In genomic region chr6:34726055-34726454, GRCh38 we compare ENCODE assay signal across 3 cellular contexts.
TF ChIP-seq lines count a peak whose summit lies in the region.

No MANE protein-coding gene starts in this region.

TF ChIP-seq in HepG2, 621 proteins besides CTCF, POLR2A, EP300 and RAD21:
- TF ChIP-seq ZNF44 (CRISPR knock-in tag; IDR thresholded peaks at IDR 0.05): peak; percentile 61; the same call in 1 of the 2 replicates
- TF ChIP-seq ZNF251 (CRISPR knock-in tag; IDR thresholded peaks at IDR 0.05): no peak
- TF ChIP-seq ZNF652 (CRISPR knock-in tag; IDR thresholded peaks at IDR 0.05; ENCODE audit: borderline replicate concordance, low read depth): 0 out of 2 replicates have a peak, but pooled peaks have one; percentile 13
- TF ChIP-seq, protein P1, sequence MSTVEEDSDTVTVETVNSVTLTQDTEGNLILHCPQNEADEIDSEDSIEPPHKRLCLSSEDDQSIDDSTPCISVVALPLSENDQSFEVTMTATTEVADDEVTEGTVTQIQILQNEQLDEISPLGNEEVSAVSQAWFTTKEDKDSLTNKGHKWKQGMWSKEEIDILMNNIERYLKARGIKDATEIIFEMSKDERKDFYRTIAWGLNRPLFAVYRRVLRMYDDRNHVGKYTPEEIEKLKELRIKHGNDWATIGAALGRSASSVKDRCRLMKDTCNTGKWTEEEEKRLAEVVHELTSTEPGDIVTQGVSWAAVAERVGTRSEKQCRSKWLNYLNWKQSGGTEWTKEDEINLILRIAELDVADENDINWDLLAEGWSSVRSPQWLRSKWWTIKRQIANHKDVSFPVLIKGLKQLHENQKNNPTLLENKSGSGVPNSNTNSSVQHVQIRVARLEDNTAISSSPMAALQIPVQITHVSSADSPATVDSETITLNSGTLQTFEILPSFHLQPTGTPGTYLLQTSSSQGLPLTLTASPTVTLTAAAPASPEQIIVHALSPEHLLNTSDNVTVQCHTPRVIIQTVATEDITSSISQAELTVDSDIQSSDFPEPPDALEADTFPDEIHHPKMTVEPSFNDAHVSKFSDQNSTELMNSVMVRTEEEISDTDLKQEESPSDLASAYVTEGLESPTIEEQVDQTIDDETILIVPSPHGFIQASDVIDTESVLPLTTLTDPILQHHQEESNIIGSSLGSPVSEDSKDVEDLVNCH (CRISPR knock-in tag; IDR thresholded peaks at IDR 0.05): no peak

TF ChIP-seq in HEK293, 187 proteins besides CTCF, POLR2A, EP300 and RAD21:
- TF ChIP-seq ZNF341 (tag by site-specific recombination; IDR thresholded peaks at IDR 0.05; ENCODE audit: low read depth) (no peak), ZIC2 (tag by site-specific recombination; IDR thresholded peaks at IDR 0.05) (peak; percentile 39; the same call in 1 of the 2 replicates)
TF ChIP-seq in HEK293: peak in this region for 1.

TF ChIP-seq in K562, 482 proteins besides CTCF, POLR2A, EP300 and RAD21 (continues in another document):
- TF ChIP-seq ELF2 (CRISPR knock-in tag; IDR thresholded peaks at IDR 0.05): no peak
- no peak for TF ChIP-seq LARP7 (IDR thresholded peaks at IDR 0.05)
- TF ChIP-seq FOXJ3 (CRISPR knock-in tag; IDR thresholded peaks at IDR 0.05): no peak
- TF ChIP-seq, protein P2, sequence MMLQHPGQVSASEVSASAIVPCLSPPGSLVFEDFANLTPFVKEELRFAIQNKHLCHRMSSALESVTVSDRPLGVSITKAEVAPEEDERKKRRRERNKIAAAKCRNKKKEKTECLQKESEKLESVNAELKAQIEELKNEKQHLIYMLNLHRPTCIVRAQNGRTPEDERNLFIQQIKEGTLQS (IDR thresholded peaks at IDR 0.05): peak; percentile 41
- TF ChIP-seq, protein P2 (CRISPR knock-in tag; conservative IDR thresholded peaks at IDR 0.05): no peak
- TF ChIP-seq ELF4 (CRISPR knock-in tag; IDR thresholded peaks at IDR 0.05): no peak
- TF ChIP-seq, protein P3, sequence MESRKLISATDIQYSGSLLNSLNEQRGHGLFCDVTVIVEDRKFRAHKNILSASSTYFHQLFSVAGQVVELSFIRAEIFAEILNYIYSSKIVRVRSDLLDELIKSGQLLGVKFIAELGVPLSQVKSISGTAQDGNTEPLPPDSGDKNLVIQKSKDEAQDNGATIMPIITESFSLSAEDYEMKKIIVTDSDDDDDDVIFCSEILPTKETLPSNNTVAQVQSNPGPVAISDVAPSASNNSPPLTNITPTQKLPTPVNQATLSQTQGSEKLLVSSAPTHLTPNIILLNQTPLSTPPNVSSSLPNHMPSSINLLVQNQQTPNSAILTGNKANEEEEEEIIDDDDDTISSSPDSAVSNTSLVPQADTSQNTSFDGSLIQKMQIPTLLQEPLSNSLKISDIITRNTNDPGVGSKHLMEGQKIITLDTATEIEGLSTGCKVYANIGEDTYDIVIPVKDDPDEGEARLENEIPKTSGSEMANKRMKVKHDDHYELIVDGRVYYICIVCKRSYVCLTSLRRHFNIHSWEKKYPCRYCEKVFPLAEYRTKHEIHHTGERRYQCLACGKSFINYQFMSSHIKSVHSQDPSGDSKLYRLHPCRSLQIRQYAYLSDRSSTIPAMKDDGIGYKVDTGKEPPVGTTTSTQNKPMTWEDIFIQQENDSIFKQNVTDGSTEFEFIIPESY (CRISPR knock-in tag; IDR thresholded peaks at IDR 0.05): no peak
- no peak for TF ChIP-seq RCOR1 (IDR thresholded peaks at IDR 0.05; ENCODE audit: borderline replicate concordance in 1 of 2, low read depth in 2 of 2, low read length in 2 of 2)
- TF ChIP-seq TRIM28 (IDR thresholded peaks at IDR 0.05): peak; percentile 73; the same call in 1 of the 2 replicates
- no peak for TF ChIP-seq POLR2G (IDR thresholded peaks at IDR 0.05; ENCODE audit: low read depth, low read length)
- no peak for TF ChIP-seq ZC3H4 (CRISPR knock-in tag; IDR thresholded peaks at IDR 0.05; ENCODE audit: borderline replicate concordance)
- no peak for TF ChIP-seq MTA1 (IDR thresholded peaks at IDR 0.05; ENCODE audit: borderline replicate concordance)
- TF ChIP-seq ZNF239 (CRISPR knock-in tag; IDR thresholded peaks at IDR 0.05): no peak
- no peak for TF ChIP-seq NFE2 (IDR thresholded peaks at IDR 0.05; ENCODE audit: low read depth)
- TF ChIP-seq, protein P4, sequence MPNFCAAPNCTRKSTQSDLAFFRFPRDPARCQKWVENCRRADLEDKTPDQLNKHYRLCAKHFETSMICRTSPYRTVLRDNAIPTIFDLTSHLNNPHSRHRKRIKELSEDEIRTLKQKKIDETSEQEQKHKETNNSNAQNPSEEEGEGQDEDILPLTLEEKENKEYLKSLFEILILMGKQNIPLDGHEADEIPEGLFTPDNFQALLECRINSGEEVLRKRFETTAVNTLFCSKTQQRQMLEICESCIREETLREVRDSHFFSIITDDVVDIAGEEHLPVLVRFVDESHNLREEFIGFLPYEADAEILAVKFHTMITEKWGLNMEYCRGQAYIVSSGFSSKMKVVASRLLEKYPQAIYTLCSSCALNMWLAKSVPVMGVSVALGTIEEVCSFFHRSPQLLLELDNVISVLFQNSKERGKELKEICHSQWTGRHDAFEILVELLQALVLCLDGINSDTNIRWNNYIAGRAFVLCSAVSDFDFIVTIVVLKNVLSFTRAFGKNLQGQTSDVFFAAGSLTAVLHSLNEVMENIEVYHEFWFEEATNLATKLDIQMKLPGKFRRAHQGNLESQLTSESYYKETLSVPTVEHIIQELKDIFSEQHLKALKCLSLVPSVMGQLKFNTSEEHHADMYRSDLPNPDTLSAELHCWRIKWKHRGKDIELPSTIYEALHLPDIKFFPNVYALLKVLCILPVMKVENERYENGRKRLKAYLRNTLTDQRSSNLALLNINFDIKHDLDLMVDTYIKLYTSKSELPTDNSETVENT (CRISPR knock-in tag; IDR thresholded peaks at IDR 0.05): no peak
- TF ChIP-seq NFE2L1 (tag; IDR thresholded peaks at IDR 0.05; ENCODE audit: borderline replicate concordance, low read depth): no peak
- TF ChIP-seq CBX5 (IDR thresholded peaks at IDR 0.05; ENCODE audit: borderline replicate concordance, low read depth): peak; percentile 74; the same call in 1 of the 2 replicates
- TF ChIP-seq SMARCE1 (IDR thresholded peaks at IDR 0.05): no peak
- TF ChIP-seq XRCC4 (IDR thresholded peaks at IDR 0.05; ENCODE audit: extremely low read depth, insufficient read depth, insufficient read length): no peak
- no peak for TF ChIP-seq HDAC6 (IDR thresholded peaks at IDR 0.05; ENCODE audit: low read depth, low read length)
- no peak for TF ChIP-seq IRF9 (tag; IDR thresholded peaks at IDR 0.05)
- TF ChIP-seq SNAPC5 (CRISPR knock-in tag; IDR thresholded peaks at IDR 0.05): no peak
- no peak for TF ChIP-seq TEAD4 (IDR thresholded peaks at IDR 0.05; ENCODE audit: low read length)
- no peak for TF ChIP-seq TEAD4 (CRISPR knock-in tag; IDR thresholded peaks at IDR 0.05; ENCODE audit: borderline replicate concordance)
- TF ChIP-seq, protein P5, sequence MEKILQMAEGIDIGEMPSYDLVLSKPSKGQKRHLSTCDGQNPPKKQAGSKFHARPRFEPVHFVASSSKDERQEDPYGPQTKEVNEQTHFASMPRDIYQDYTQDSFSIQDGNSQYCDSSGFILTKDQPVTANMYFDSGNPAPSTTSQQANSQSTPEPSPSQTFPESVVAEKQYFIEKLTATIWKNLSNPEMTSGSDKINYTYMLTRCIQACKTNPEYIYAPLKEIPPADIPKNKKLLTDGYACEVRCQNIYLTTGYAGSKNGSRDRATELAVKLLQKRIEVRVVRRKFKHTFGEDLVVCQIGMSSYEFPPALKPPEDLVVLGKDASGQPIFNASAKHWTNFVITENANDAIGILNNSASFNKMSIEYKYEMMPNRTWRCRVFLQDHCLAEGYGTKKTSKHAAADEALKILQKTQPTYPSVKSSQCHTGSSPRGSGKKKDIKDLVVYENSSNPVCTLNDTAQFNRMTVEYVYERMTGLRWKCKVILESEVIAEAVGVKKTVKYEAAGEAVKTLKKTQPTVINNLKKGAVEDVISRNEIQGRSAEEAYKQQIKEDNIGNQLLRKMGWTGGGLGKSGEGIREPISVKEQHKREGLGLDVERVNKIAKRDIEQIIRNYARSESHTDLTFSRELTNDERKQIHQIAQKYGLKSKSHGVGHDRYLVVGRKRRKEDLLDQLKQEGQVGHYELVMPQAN (IDR thresholded peaks at IDR 0.05; ENCODE audit: borderline replicate concordance): no peak
- no peak for TF ChIP-seq HNRNPUL1 (IDR thresholded peaks at IDR 0.05; ENCODE audit: low read length)
- TF ChIP-seq, protein P6, sequence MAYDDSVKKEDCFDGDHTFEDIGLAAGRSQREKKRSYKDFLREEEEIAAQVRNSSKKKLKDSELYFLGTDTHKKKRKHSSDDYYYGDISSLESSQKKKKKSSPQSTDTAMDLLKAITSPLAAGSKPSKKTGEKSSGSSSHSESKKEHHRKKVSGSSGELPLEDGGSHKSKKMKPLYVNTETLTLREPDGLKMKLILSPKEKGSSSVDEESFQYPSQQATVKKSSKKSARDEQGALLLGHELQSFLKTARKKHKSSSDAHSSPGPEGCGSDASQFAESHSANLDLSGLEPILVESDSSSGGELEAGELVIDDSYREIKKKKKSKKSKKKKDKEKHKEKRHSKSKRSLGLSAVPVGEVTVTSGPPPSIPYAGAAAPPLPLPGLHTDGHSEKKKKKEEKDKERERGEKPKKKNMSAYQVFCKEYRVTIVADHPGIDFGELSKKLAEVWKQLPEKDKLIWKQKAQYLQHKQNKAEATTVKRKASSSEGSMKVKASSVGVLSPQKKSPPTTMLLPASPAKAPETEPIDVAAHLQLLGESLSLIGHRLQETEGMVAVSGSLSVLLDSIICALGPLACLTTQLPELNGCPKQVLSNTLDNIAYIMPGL (CRISPR knock-in tag; IDR thresholded peaks at IDR 0.05): no peak
- TF ChIP-seq CBX3 (IDR thresholded peaks at IDR 0.05; ENCODE audit: borderline replicate concordance in 1 of 2, low read length in 2 of 2): peak in 1 of 2 experiments; percentile 90; a peak in 2 of 3 replicates
- TF ChIP-seq TRIM24 (IDR thresholded peaks at IDR 0.05): peak; percentile 67 to 77; a peak in 2 of 4 replicates
- no peak for TF ChIP-seq ZNF253 (CRISPR knock-in tag; conservative IDR thresholded peaks at IDR 0.05)
- TF ChIP-seq ZNF311 (CRISPR knock-in tag; IDR thresholded peaks at IDR 0.05): no peak
- no peak for TF ChIP-seq YY1 (IDR thresholded peaks at IDR 0.05; ENCODE audit: borderline replicate concordance in 1 of 3, control insufficient read depth in 1 of 3, extremely low read depth in 1 of 3, insufficient read depth in 3 of 3, insufficient read length in 1 of 3, insufficient replicate concordance in 2 of 3, low read depth in 1 of 3, low read length in 2 of 3)
- no peak for TF ChIP-seq SIRT6 (IDR thresholded peaks at IDR 0.05; ENCODE audit: low read depth, low read length)
- no peak for TF ChIP-seq DMBX1 (CRISPR knock-in tag; IDR thresholded peaks at IDR 0.05; ENCODE audit: borderline replicate concordance)
- TF ChIP-seq PBX2 (CRISPR knock-in tag; IDR thresholded peaks at IDR 0.05; ENCODE audit: low read depth): no peak
- no peak for TF ChIP-seq PBX2 (tag; conservative IDR thresholded peaks at IDR 0.05; ENCODE audit: low read depth)
- peak; percentile 62 for TF ChIP-seq ZNF280A (IDR thresholded peaks at IDR 0.05; ENCODE audit: low read depth, partially characterized antibody)
- TF ChIP-seq XRCC3 (IDR thresholded peaks at IDR 0.05): 0 out of 2 replicates have a peak, but pooled peaks have one; percentile 43
- no peak for TF ChIP-seq BRD9 (IDR thresholded peaks at IDR 0.05; ENCODE audit: low read depth, partially characterized antibody)
- TF ChIP-seq ETV5 (CRISPR knock-in tag; IDR thresholded peaks at IDR 0.05; ENCODE audit: low read depth): no peak
- TF ChIP-seq CREB1 (IDR thresholded peaks at IDR 0.05): no peak
- no peak for TF ChIP-seq CREB1 (CRISPR knock-in tag; IDR thresholded peaks at IDR 0.05)
- peak; percentile 37 to 44; a peak in 1 of 4 replicates for TF ChIP-seq KDM1A (IDR thresholded peaks at IDR 0.05)
